In the genomic region with DNA sequence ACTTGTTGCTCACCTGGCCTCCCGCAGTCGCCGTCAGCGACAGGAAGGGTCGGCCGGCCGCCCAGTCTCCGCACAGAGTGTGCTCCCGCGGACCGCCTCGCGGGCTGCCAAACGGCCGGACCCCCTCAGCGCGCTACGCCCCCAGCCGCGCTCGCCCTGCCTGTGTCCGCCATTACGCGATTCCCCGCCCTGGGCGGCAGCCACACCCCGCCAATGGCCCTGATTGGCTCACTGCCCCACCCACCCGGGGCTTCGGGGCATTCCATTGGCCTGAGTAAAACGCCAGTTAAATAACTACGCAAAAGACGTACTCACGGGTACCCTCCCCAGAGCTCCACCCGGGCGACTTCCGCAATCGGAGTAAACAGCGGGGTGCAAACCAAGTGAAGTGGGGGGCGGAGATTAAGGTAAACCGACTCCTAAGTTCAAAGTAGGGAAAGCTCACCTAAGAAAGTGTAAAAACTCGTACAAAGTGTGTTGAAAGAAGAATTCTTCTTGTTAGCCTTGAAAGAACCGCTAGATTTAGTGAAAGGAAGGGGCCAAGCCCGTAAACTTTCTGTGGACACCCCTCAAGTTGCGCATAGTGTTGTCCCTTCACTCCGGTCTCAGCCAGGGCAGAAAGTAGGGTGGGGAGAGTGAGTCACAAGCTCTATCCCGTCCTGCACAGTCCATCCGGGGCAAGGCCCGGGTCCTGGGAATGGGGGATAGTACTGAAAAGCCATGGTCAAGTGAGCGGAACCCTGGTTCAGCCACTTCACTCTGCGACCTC, we compare ENCODE assay signal across 1 cellular context.
A peak's percentile ranks its signal among the peaks of the same experiment; 100 is the strongest.
TF ChIP-seq lines count a peak whose summit lies in the region.

A gene with protein sequence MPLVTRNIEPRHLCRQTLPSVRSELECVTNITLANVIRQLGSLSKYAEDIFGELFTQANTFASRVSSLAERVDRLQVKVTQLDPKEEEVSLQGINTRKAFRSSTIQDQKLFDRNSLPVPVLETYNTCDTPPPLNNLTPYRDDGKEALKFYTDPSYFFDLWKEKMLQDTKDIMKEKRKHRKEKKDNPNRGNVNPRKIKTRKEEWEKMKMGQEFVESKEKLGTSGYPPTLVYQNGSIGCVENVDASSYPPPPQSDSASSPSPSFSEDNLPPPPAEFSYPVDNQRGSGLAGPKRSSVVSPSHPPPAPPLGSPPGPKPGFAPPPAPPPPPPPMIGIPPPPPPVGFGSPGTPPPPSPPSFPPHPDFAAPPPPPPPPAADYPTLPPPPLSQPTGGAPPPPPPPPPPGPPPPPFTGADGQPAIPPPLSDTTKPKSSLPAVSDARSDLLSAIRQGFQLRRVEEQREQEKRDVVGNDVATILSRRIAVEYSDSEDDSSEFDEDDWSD (minus strand): TSS at position 195 of the 769 bp plus-strand sequence. CDS start 61,277 bp downstream, outside the sequence.

TF ChIP-seq in liver, 16 proteins besides CTCF, POLR2A, EP300 and RAD21 (continued from another document):
- TF ChIP-seq TAF1 (conservative IDR thresholded peaks at IDR 0.05), result peak; percentile 92
- TF ChIP-seq, protein P1, sequence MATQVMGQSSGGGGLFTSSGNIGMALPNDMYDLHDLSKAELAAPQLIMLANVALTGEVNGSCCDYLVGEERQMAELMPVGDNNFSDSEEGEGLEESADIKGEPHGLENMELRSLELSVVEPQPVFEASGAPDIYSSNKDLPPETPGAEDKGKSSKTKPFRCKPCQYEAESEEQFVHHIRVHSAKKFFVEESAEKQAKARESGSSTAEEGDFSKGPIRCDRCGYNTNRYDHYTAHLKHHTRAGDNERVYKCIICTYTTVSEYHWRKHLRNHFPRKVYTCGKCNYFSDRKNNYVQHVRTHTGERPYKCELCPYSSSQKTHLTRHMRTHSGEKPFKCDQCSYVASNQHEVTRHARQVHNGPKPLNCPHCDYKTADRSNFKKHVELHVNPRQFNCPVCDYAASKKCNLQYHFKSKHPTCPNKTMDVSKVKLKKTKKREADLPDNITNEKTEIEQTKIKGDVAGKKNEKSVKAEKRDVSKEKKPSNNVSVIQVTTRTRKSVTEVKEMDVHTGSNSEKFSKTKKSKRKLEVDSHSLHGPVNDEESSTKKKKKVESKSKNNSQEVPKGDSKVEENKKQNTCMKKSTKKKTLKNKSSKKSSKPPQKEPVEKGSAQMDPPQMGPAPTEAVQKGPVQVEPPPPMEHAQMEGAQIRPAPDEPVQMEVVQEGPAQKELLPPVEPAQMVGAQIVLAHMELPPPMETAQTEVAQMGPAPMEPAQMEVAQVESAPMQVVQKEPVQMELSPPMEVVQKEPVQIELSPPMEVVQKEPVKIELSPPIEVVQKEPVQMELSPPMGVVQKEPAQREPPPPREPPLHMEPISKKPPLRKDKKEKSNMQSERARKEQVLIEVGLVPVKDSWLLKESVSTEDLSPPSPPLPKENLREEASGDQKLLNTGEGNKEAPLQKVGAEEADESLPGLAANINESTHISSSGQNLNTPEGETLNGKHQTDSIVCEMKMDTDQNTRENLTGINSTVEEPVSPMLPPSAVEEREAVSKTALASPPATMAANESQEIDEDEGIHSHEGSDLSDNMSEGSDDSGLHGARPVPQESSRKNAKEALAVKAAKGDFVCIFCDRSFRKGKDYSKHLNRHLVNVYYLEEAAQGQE (IDR thresholded peaks at IDR 0.05), result peak; percentile 59
